7 cellular contexts compared by ENCODE assay signal in the genomic region with DNA sequence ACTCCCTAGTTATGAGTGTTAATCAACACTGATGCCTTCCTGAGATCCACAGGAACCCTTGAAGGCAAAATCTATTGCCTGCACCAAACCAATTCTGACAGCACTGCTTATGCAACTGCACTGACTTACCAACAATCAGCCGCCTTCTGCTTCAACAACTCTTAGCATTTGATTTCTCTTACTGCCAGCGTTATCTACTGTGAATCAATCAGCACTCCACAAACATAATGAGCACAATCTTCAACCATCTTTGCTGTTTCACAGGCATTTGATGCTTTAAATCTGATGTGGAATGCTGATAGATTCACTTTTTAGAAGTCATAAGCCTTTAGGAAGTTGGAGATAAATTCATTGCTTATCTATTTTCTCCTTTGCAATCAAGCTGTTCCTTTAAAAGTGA. TPM values are rescaled to one million over a fixed set of nuclear protein-coding genes. Genes with fewer than 3 reads are reported as not detected.
DNase-seq lines count a peak whose midpoint lies in the region; ATAC-seq and TF ChIP-seq lines count a peak whose summit lies in the region.
"Not testable (repeated sequence)": the region's sequence is repeated elsewhere in the genome, so short reads cannot be mapped to it uniquely, and the experiment has no call there.

No MANE protein-coding gene starts in this region.

- not testable (repeated sequence) for H3K36me3 ChIP-seq in body of pancreas (replicated peaks in 1 of 2; ENCODE audit: insufficient read depth in 1 of 2, low read depth in 2 of 2)

- H3K27ac Mint-ChIP-seq in IgD-negative memory B cell (peak overlapping the region in 2 of 3 donors; percentile 9 to 19), memory B cell (peak overlapping the region; percentile 7)
- H3K27ac Mint-ChIP-seq in T-helper 2 cell treated with Interferon-gamma antibody and Interleukin-4, amounts not matched to agents 5 μg/mL and 100 μg/mL, for 36 hours, result peak overlapping the region; percentile 5
- H3K27ac Mint-ChIP-seq in activated CD8-positive, alpha-beta T cell treated with anti-CD3 and anti-CD28 coated beads, Interleukin-2, amount 10 ng/mL, durations not matched to agents 7 days and 5 days, result peak overlapping the region; percentile 11
- peak overlapping the region; percentile 66 for H3K27ac Mint-ChIP-seq in activated naive CD4-positive, alpha-beta T cell treated with anti-CD3 and anti-CD28 coated beads, Interleukin-2, amount 10 ng/mL, durations not matched to agents 7 days and 5 days
- H3K27ac Mint-ChIP-seq in stimulated activated effector memory CD8-positive, alpha-beta T cell treated with anti-CD3 and anti-CD28 coated beads, Interleukin-12 subunit alpha, Interleukin-12 subunit beta, amount 100 ng/mL, for 72 hours, result peak overlapping the region; percentile 89

- H3K4me1 ChIP-seq in body of pancreas, result peaks cover 87% of the 10 kb centered on the region

- ATAC-seq in activated CD8-positive, alpha-beta T cell treated with anti-CD3 and anti-CD28 coated beads, Interleukin-2, amount 10 ng/mL, durations not matched to agents 7 days and 5 days; body of pancreas; memory B cell (ENCODE audit: low read depth); stimulated activated effector memory CD8-positive, alpha-beta T cell treated with anti-CD3 and anti-CD28 coated beads, Interleukin-12 subunit alpha, Interleukin-12 subunit beta, amount 100 ng/mL, for 72 hours: not testable (repeated sequence)

- H3K4me1 Mint-ChIP-seq in IgD-negative memory B cell (peaks cover 28 to 36% (median 28%) of the 10 kb centered on the region in 3 donors), memory B cell (peaks cover 27% of the 10 kb centered on the region)
- peaks cover 58% of the 10 kb centered on the region for H3K4me1 Mint-ChIP-seq in T-helper 2 cell treated with Interferon-gamma antibody and Interleukin-4, amounts not matched to agents 5 μg/mL and 100 μg/mL, for 36 hours (ENCODE audit: low read depth)
- H3K4me1 Mint-ChIP-seq in activated CD8-positive, alpha-beta T cell treated with anti-CD3 and anti-CD28 coated beads, Interleukin-2, amount 10 ng/mL, durations not matched to agents 7 days and 5 days (ENCODE audit: low read depth), result peaks cover 68% of the 10 kb centered on the region
- peaks cover 64% of the 10 kb centered on the region for H3K4me1 Mint-ChIP-seq in activated naive CD4-positive, alpha-beta T cell treated with anti-CD3 and anti-CD28 coated beads, Interleukin-2, amount 10 ng/mL, durations not matched to agents 7 days and 5 days
- H3K4me1 Mint-ChIP-seq in stimulated activated effector memory CD8-positive, alpha-beta T cell treated with anti-CD3 and anti-CD28 coated beads, Interleukin-12 subunit alpha, Interleukin-12 subunit beta, amount 100 ng/mL, for 72 hours, result peaks cover 87% of the 10 kb centered on the region

- TF ChIP-seq POLR2A in body of pancreas (IDR thresholded peaks at IDR 0.05), result not testable (repeated sequence)

- H3K27me3 Mint-ChIP-seq in IgD-negative memory B cell; T-helper 2 cell treated with Interferon-gamma antibody and Interleukin-4, amounts not matched to agents 5 μg/mL and 100 μg/mL, for 36 hours (ENCODE audit: low read depth); activated CD8-positive, alpha-beta T cell treated with anti-CD3 and anti-CD28 coated beads, Interleukin-2, amount 10 ng/mL, durations not matched to agents 7 days and 5 days (ENCODE audit: low read depth); activated naive CD4-positive, alpha-beta T cell treated with anti-CD3 and anti-CD28 coated beads, Interleukin-2, amount 10 ng/mL, durations not matched to agents 7 days and 5 days; memory B cell: not testable (repeated sequence)

- POLR2A ChIA-PET in activated CD8-positive, alpha-beta T cell treated with anti-CD3 and anti-CD28 coated beads, Interleukin-2, amount 10 ng/mL, durations not matched to agents 7 days and 5 days (lab: Charles Lee), result not testable (repeated sequence)

- H3K36me3 Mint-ChIP-seq in IgD-negative memory B cell, memory B cell: not testable (repeated sequence)
- peaks cover 63% of the 10 kb centered on the region for H3K36me3 Mint-ChIP-seq in T-helper 2 cell treated with Interferon-gamma antibody and Interleukin-4, amounts not matched to agents 5 μg/mL and 100 μg/mL, for 36 hours (ENCODE audit: low read depth)
- H3K36me3 Mint-ChIP-seq in activated CD8-positive, alpha-beta T cell treated with anti-CD3 and anti-CD28 coated beads, Interleukin-2, amount 10 ng/mL, durations not matched to agents 7 days and 5 days (ENCODE audit: low read depth), result peaks cover 71% of the 10 kb centered on the region
- peaks cover 68% of the 10 kb centered on the region for H3K36me3 Mint-ChIP-seq in activated naive CD4-positive, alpha-beta T cell treated with anti-CD3 and anti-CD28 coated beads, Interleukin-2, amount 10 ng/mL, durations not matched to agents 7 days and 5 days
- peaks cover 92% of the 10 kb centered on the region for H3K36me3 Mint-ChIP-seq in stimulated activated effector memory CD8-positive, alpha-beta T cell treated with anti-CD3 and anti-CD28 coated beads, Interleukin-12 subunit alpha, Interleukin-12 subunit beta, amount 100 ng/mL, for 72 hours

- WGBS in body of pancreas, 2 donors, result 29 to 36% methylated on average over 2 of the region's 2 CpGs

- H3K27me3 ChIP-seq in body of pancreas, result not testable (repeated sequence)

- not testable (repeated sequence) for H3K4me3 Mint-ChIP-seq in IgD-negative memory B cell; activated CD8-positive, alpha-beta T cell treated with anti-CD3 and anti-CD28 coated beads, Interleukin-2, amount 10 ng/mL, durations not matched to agents 7 days and 5 days; activated naive CD4-positive, alpha-beta T cell treated with anti-CD3 and anti-CD28 coated beads, Interleukin-2, amount 10 ng/mL, durations not matched to agents 7 days and 5 days; memory B cell
- peak overlapping the region; percentile 14 for H3K4me3 Mint-ChIP-seq in T-helper 2 cell treated with Interferon-gamma antibody and Interleukin-4, amounts not matched to agents 5 μg/mL and 100 μg/mL, for 36 hours
- H3K4me3 Mint-ChIP-seq in stimulated activated effector memory CD8-positive, alpha-beta T cell treated with anti-CD3 and anti-CD28 coated beads, Interleukin-12 subunit alpha, Interleukin-12 subunit beta, amount 100 ng/mL, for 72 hours, result peak overlapping the region; percentile 56

- TF ChIP-seq CTCF in body of pancreas (IDR thresholded peaks at IDR 0.05), result not testable (repeated sequence)

- peak overlapping the region in 3 of 4 donors; percentile 10 to 50 (median 21) for H3K27ac ChIP-seq in body of pancreas

- H3K4me3 ChIP-seq in body of pancreas, result not testable (repeated sequence)

- DNase-seq in T-helper 2 cell treated with Interferon-gamma antibody and Interleukin-4, amounts not matched to agents 5 μg/mL and 100 μg/mL, for 36 hours (ENCODE audit: low spot score); activated CD8-positive, alpha-beta T cell treated with anti-CD3 and anti-CD28 coated beads, Interleukin-2, amount 10 ng/mL, durations not matched to agents 7 days and 5 days; activated naive CD4-positive, alpha-beta T cell treated with anti-CD3 and anti-CD28 coated beads, Interleukin-2, amount 10 ng/mL, durations not matched to agents 7 days and 5 days; body of pancreas; memory B cell (ENCODE audit: low spot score in 2 of 2); stimulated activated effector memory CD8-positive, alpha-beta T cell treated with anti-CD3 and anti-CD28 coated beads, Interleukin-12 subunit alpha, Interleukin-12 subunit beta, amount 100 ng/mL, for 72 hours (ENCODE audit: low spot score in 2 of 2): not testable (repeated sequence)

- CTCF ChIA-PET in activated CD8-positive, alpha-beta T cell treated with anti-CD3 and anti-CD28 coated beads, Interleukin-2, amount 10 ng/mL, durations not matched to agents 7 days and 5 days (lab: Charles Lee), result interaction anchor here (0.9 to 5.0 kb wide), 3 partner anchors 9 to 471 kb away, joined by 3 to 79 read pairs (median 4); no protein-coding TSS in a partner anchor
- CTCF ChIA-PET in activated naive CD4-positive, alpha-beta T cell treated with anti-CD3 and anti-CD28 coated beads, Interleukin-2, amount 10 ng/mL, durations not matched to agents 7 days and 5 days (lab: Charles Lee), result interaction anchor here (1.1 to 1.4 kb wide), 3 partner anchors 8 to 295 kb away, joined by 3 read pairs; no protein-coding TSS in a partner anchor

- not testable (repeated sequence) for H3K9me3 ChIP-seq in body of pancreas

- intact Hi-C loops in body of pancreas (cut with DNase I), result not testable (repeated sequence)

- not testable (repeated sequence) for H3K9me3 Mint-ChIP-seq in IgD-negative memory B cell; T-helper 2 cell treated with Interferon-gamma antibody and Interleukin-4, amounts not matched to agents 5 μg/mL and 100 μg/mL, for 36 hours; activated CD8-positive, alpha-beta T cell treated with anti-CD3 and anti-CD28 coated beads, Interleukin-2, amount 10 ng/mL, durations not matched to agents 7 days and 5 days (ENCODE audit: insufficient read depth); activated naive CD4-positive, alpha-beta T cell treated with anti-CD3 and anti-CD28 coated beads, Interleukin-2, amount 10 ng/mL, durations not matched to agents 7 days and 5 days; memory B cell; stimulated activated effector memory CD8-positive, alpha-beta T cell treated with anti-CD3 and anti-CD28 coated beads, Interleukin-12 subunit alpha, Interleukin-12 subunit beta, amount 100 ng/mL, for 72 hours

RNA-seq across cellular contexts. Expression of gene KYAT3, which starts 10.9 kb away (rescaled TPM):
- 19.3 TPM for polyA plus RNA-seq in IgD-negative memory B cell
- total RNA-seq in activated CD8-positive, alpha-beta T cell treated with anti-CD3 and anti-CD28 coated beads, Interleukin-2, amount 10 ng/mL, durations not matched to agents 7 days and 5 days, result 10 to 100 TPM; 30.4 to 31.2 TPM
- total RNA-seq in body of pancreas, result 10 to 100 TPM; 16.8 to 21.0 TPM

RNA-seq across cellular contexts. Expression of gene RBMXL1, which starts 10.9 kb away (rescaled TPM):
- polyA plus RNA-seq in IgD-negative memory B cell, result 11.2 TPM
- 10 to 100 TPM; 17.4 to 20.3 TPM for total RNA-seq in activated CD8-positive, alpha-beta T cell treated with anti-CD3 and anti-CD28 coated beads, Interleukin-2, amount 10 ng/mL, durations not matched to agents 7 days and 5 days
- 10 to 100 TPM; 11.2 to 13.5 TPM for total RNA-seq in body of pancreas

RNA-seq across cellular contexts. Expression of gene GBP3, which starts 41.2 kb away (rescaled TPM):
- 2.9 TPM for polyA plus RNA-seq in IgD-negative memory B cell
- 10 to 100 TPM; 16.7 to 18.9 TPM for total RNA-seq in activated CD8-positive, alpha-beta T cell treated with anti-CD3 and anti-CD28 coated beads, Interleukin-2, amount 10 ng/mL, durations not matched to agents 7 days and 5 days
- 1 to 10 TPM; 8.0 to 8.2 TPM for total RNA-seq in body of pancreas

Comparison
In these comparisons a context has a peak if more than half of its experiments do, and no peak if none do; other contexts are left out.
1. H3K27ac Mint-ChIP-seq: peak in every context shown above with its lines; median percentile 89 in stimulated activated effector memory CD8-positive, alpha-beta T cell treated with anti-CD3 and anti-CD28 coated beads, Interleukin-12 subunit alpha, Interleukin-12 subunit beta, amount 100 ng/mL, for 72 hours; 66 in activated naive CD4-positive, alpha-beta T cell treated with anti-CD3 and anti-CD28 coated beads, Interleukin-2, amount 10 ng/mL, durations not matched to agents 7 days and 5 days; 14 in IgD-negative memory B cell; 11 in activated CD8-positive, alpha-beta T cell treated with anti-CD3 and anti-CD28 coated beads, Interleukin-2, amount 10 ng/mL, durations not matched to agents 7 days and 5 days; 7 in memory B cell; 5 in T-helper 2 cell treated with Interferon-gamma antibody and Interleukin-4, amounts not matched to agents 5 μg/mL and 100 μg/mL, for 36 hours.